ENCODE assay signal across 9 cellular contexts in the genomic region with DNA sequence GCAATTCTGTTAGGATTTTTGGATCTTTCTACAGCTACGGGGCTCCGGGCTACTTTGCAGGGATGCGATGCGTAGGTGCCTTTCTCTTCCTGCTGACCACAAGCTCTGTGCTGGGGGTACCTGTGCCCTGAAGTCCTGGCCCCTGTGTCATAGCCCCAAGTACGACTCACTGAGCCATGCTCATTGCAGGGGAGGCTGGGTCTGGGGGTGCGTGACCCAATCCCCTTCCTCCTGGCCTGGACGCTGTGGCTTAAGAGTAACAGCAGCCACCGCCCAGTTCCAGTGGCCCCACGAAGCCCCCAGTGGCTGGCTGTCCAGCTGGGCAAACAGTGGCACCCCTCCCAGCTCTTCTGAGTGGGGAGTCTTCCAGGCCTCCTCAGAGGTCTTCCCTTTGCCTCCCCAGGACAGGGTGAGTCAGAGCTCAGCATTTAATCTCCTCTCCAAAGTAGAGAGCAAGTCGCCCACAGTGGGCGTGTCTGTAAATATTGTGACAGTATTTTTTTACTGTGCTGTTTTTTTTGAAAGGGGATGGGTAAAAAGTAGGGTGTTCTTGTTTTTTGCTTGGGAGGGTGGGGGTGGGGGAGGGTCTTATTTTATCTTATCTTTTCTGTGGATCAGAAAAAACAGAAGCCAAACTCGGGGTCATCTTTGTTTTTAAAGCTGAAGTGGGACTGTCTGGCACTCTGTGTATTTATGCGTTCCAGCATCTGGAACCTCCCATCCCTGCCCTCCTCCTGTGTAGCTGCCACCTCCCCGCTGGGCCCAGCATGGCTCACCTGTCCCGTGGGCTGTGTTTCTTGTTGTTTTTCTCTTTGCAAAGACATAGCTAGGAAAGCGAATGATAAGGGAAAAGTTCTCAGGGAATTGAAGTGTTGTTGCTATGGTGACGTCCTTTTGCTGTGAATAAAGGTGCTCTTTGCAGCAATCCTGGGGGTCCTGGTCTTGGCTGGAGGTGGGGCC. TPM values are rescaled to one million over a fixed set of nuclear protein-coding genes. Genes with fewer than 3 reads are reported as not detected.
DNase-seq lines count a peak whose midpoint lies in the region; ATAC-seq and TF ChIP-seq lines count a peak whose summit lies in the region.
"Had no signal": no experiment of that assay in that cellular context is flagged by ENCODE, and none has a peak within 500 bp of the region (broad histone marks: within the 10 kb centered on the region; RNA-seq: fewer than 3 reads in every experiment).

No MANE protein-coding gene starts in this region.

- H3K4me1 Mint-ChIP-seq in brain = peaks cover 64% of the 10 kb centered on the region
- peaks cover 39 to 69% (median 49%) of the 10 kb centered on the region in 7 donors for H3K4me1 Mint-ChIP-seq in naive thymus-derived CD4-positive, alpha-beta T cell

- H3K9me3 ChIP-seq in naive thymus-derived CD4-positive, alpha-beta T cell (ENCODE audit: control insufficient read depth in 2 of 3, low read length in 3 of 3) = no peaks in the 10 kb centered on the region
- H3K9me3 ChIP-seq in ascending aorta = no peaks in the 10 kb centered on the region

- H3K27me3 ChIP-seq in naive thymus-derived CD4-positive, alpha-beta T cell (ENCODE audit: control insufficient read depth in 2 of 2, insufficient read depth in 2 of 2, low read length in 2 of 2) = no peaks in the 10 kb centered on the region
- H3K27me3 ChIP-seq in ascending aorta = peaks cover 19% of the 10 kb centered on the region

- DNase-seq in SIG-M5 treated with dmso at 0.1 percent for 504 hours (lab: John Stamatoyannopoulos, UW; ENCODE audit: unreplicated experiment) (peak; percentile 53), SIG-M5 (lab: John Stamatoyannopoulos, UW) (no peak), RPMI8226 (peak; percentile 40), Kasumi-1 (lab: John Stamatoyannopoulos, UW) (no peak), ascending aorta (ENCODE audit: low spot score in 2 of 2) (no peak)
- peak in 2 of 9 donors; percentile 0 to 69 for DNase-seq in naive thymus-derived CD4-positive, alpha-beta T cell

- H3K4me1 ChIP-seq in naive thymus-derived CD4-positive, alpha-beta T cell (ENCODE audit: control insufficient read depth in 2 of 2, insufficient read depth in 2 of 2, low read length in 2 of 2) = peaks cover 50 to 77% of the 10 kb centered on the region in 2 donors
- H3K4me1 ChIP-seq in ascending aorta = peaks cover 0 to 17% of the 10 kb centered on the region in 2 donors
- H3K4me1 ChIP-seq: parathyroid adenoma had no signal

- H3K36me3 ChIP-seq in naive thymus-derived CD4-positive, alpha-beta T cell (ENCODE audit: control insufficient read depth in 2 of 3, insufficient read depth in 3 of 3, low read length in 3 of 3) = peaks cover 0 to 45% (median 20%) of the 10 kb centered on the region in 3 experiments
- no peaks in the 10 kb centered on the region for H3K36me3 ChIP-seq in ascending aorta

- no peak for TF ChIP-seq CTCF in brain (conservative IDR thresholded peaks at IDR 0.05)
- no peak for TF ChIP-seq CTCF in ascending aorta (IDR thresholded peaks at IDR 0.05)

- POLR2A ChIA-PET in naive thymus-derived CD4-positive, alpha-beta T cell (lab: Charles Lee) = interaction anchor here (0.6 to 15.7 kb wide), 10 partner anchors 9 to 169 kb away, joined by 3 to 401 read pairs (median 5); a partner anchor contains a TSS

- no peak for ATAC-seq in naive thymus-derived CD4-positive, alpha-beta T cell
- ATAC-seq in GM19463 (IDR thresholded peaks at IDR 0.05; ENCODE audit: unreplicated experiment) = no peak

- peak overlapping the region; percentile 58 to 92 (median 79) for H3K27ac Mint-ChIP-seq in brain
- peak overlapping the region; percentile 65 to 94 (median 87) for H3K27ac Mint-ChIP-seq in naive thymus-derived CD4-positive, alpha-beta T cell

- H3K4me3 ChIP-seq in naive thymus-derived CD4-positive, alpha-beta T cell (ENCODE audit: low read length) = peak overlapping the region; percentile 57
- no peak overlapping the region for H3K4me3 ChIP-seq in ascending aorta

- intact Hi-C loops in naive thymus-derived CD4-positive, alpha-beta T cell (cut with micrococcal nuclease) = loop anchor here in 1 of 2 donors (2.0 kb wide), 1 partner anchor 27 kb away; a partner anchor contains a TSS
- intact Hi-C loops in ascending aorta (cut with DNase I) = no loop called here

- H3K36me3 Mint-ChIP-seq in brain = peaks cover 3% of the 10 kb centered on the region
- H3K36me3 Mint-ChIP-seq in naive thymus-derived CD4-positive, alpha-beta T cell = peaks cover 0 to 18% (median 2%) of the 10 kb centered on the region in 5 donors

- H3K9me3 Mint-ChIP-seq in brain = no peaks in the 10 kb centered on the region
- H3K9me3 Mint-ChIP-seq in naive thymus-derived CD4-positive, alpha-beta T cell = no peaks in the 10 kb centered on the region

- no peaks in the 10 kb centered on the region for H3K27me3 Mint-ChIP-seq in brain
- H3K27me3 Mint-ChIP-seq in naive thymus-derived CD4-positive, alpha-beta T cell = no peaks in the 10 kb centered on the region

- H3K4me3 Mint-ChIP-seq in brain = peak overlapping the region in 2 of 5 experiments; percentile 3 to 5
- peak overlapping the region; percentile 64 to 79 (median 74) for H3K4me3 Mint-ChIP-seq in naive thymus-derived CD4-positive, alpha-beta T cell

- CTCF ChIA-PET in naive thymus-derived CD4-positive, alpha-beta T cell (lab: Charles Lee) = interaction anchor here (1.1 to 2.3 kb wide), 3 partner anchors 18 to 1023 kb away, joined by 4 to 5 read pairs (median 5); a partner anchor contains a TSS

- peak overlapping the region; percentile 76 for H3K27ac ChIP-seq in naive thymus-derived CD4-positive, alpha-beta T cell (ENCODE audit: low read depth, low read length)
- H3K27ac ChIP-seq in ascending aorta = no peak overlapping the region
- H3K27ac ChIP-seq: parathyroid adenoma had no signal

RNA-seq across cellular contexts. Expression of a gene that starts 8.2 kb away (rescaled TPM):
- polyA plus RNA-seq in brain (ENCODE audit: insufficient read depth, low read depth, low replicate concordance) = 86.6 TPM
- total RNA-seq in naive thymus-derived CD4-positive, alpha-beta T cell = 100 to 1,000 TPM; 114 to 246 (median 151) TPM
- 1 to 10 TPM; 1.2 to 2.3 TPM for polyA plus RNA-seq in naive thymus-derived CD4-positive, alpha-beta T cell
- 102 TPM for total RNA-seq in ascending aorta

RNA-seq across cellular contexts. Expression of a gene that starts 27.5 kb away (rescaled TPM):
- 49.3 TPM for polyA plus RNA-seq in brain (ENCODE audit: insufficient read depth, low read depth, low replicate concordance)
- total RNA-seq in naive thymus-derived CD4-positive, alpha-beta T cell = 10 to 100 TPM; 24.6 to 45.5 (median 37.0) TPM
- 10 to 100 TPM; 23.4 to 58.9 TPM for polyA plus RNA-seq in naive thymus-derived CD4-positive, alpha-beta T cell
- 84.0 TPM for total RNA-seq in ascending aorta

RNA-seq across cellular contexts. Expression of a gene that starts 31.0 kb away (rescaled TPM):
- polyA plus RNA-seq in brain (ENCODE audit: insufficient read depth, low read depth, low replicate concordance) = 18.0 TPM
- total RNA-seq in naive thymus-derived CD4-positive, alpha-beta T cell = 10 to 100 TPM in 1 of 5 experiments, 1 to 10 TPM in 4; 4.8 to 10.4 (median 7.5) TPM
- polyA plus RNA-seq in naive thymus-derived CD4-positive, alpha-beta T cell = 1 to 10 TPM; 1.6 to 1.9 TPM
- total RNA-seq in ascending aorta = 11.4 TPM

RNA-seq across cellular contexts. Expression of a gene that starts 51.6 kb away (rescaled TPM):
- polyA plus RNA-seq in brain (ENCODE audit: insufficient read depth, low read depth, low replicate concordance) = not detected
- total RNA-seq in naive thymus-derived CD4-positive, alpha-beta T cell = not detected
- polyA plus RNA-seq in naive thymus-derived CD4-positive, alpha-beta T cell = not detected
- total RNA-seq in ascending aorta = not detected

Comparison
In these comparisons a context has a peak if more than half of its experiments do, and no peak if none do; other contexts are left out.
1. DNase-seq: peak in SIG-M5 treated with dmso at 0.1 percent for 504 hours (single experiment) and RPMI8226 (single experiment); none in SIG-M5 (single experiment), Kasumi-1 (0 of 2) and ascending aorta (0 of 2).